In the genomic region with DNA sequence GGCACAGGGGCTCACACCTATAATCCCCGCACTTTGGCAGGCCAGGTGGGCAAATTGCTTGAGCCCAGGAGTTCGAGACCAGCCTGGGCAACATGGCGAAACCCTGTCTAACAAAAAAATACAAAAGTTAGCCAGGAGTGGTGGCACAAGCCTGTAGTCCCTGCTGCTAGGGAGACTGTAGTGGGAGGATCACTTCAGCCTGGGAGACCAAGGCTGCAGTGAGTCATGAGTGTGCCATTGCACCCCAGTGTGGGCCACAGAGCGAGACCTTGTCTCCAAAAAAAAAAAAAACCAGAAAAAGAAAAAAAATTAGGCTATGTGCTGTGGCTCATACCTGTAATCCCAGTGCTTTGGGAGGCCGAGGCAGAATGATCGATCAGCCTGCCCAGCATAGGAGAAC, we compare ENCODE assay signal across 14 cellular contexts. TPM values are rescaled to one million over a fixed set of nuclear protein-coding genes. Genes with fewer than 3 reads are reported as not detected.
DNase-seq lines count a peak whose midpoint lies in the region; ATAC-seq and TF ChIP-seq lines count a peak whose summit lies in the region.
"Had no signal": no experiment of that assay in that cellular context is flagged by ENCODE, and none has a peak within 500 bp of the region (broad histone marks: within the 10 kb centered on the region; RNA-seq: fewer than 3 reads in every experiment).

No MANE protein-coding gene starts in this region.

- H2BK120ac ChIP-seq in mesenchymal stem cell (ENCODE audit: low read depth, low read length) = no peak overlapping the region

- no peak overlapping the region for H4K8ac ChIP-seq in mesenchymal stem cell (ENCODE audit: low read length)

- no peaks in the 10 kb centered on the region for H3K9me3 Mint-ChIP-seq in GM23338
- H3K9me3 Mint-ChIP-seq: CD4-positive, CD25-positive, alpha-beta regulatory T cell; HFFc6 had no signal

- no peak overlapping the region for H3K14ac ChIP-seq in mesenchymal stem cell (ENCODE audit: low read length in 2 of 2)

- in situ Hi-C loops in ACHN (cut with HindIII; ENCODE audit: low pct_ligation_motif_present, low pct_unique_long_range_greater_than_20kb, low sequenced_read_pairs) = no loop called here

- H3K4ac ChIP-seq in mesenchymal stem cell (ENCODE audit: low read depth in 1 of 2, low read length in 2 of 2) = no peak overlapping the region

- no peak overlapping the region for H3K23ac ChIP-seq in mesenchymal stem cell (ENCODE audit: low read length in 2 of 2)

- H2BK12ac ChIP-seq in mesenchymal stem cell (ENCODE audit: low read length in 2 of 2) = no peak overlapping the region

- no peaks in the 10 kb centered on the region for H3K9me2 ChIP-seq in GM23338 (ENCODE audit: insufficient read depth)

- H3K9ac ChIP-seq in mesenchymal stem cell (ENCODE audit: low read length) = no peak overlapping the region
- H3K9ac ChIP-seq: BLaER1 treated with 17β-estradiol and CSF1 and Interleukin-3, amounts not matched to agents 10 nM and 100 nM had no signal

- TF ChIP-seq CTCF in GM23338 (conservative IDR thresholded peaks at IDR 0.05; ENCODE audit: low read depth in 2 of 2) = no peak

- H4K91ac ChIP-seq in mesenchymal stem cell (ENCODE audit: low read length) = no peak overlapping the region

- H3K18ac ChIP-seq in mesenchymal stem cell (ENCODE audit: low read depth in 1 of 2, low read length in 2 of 2) = no peak overlapping the region

- H3K27ac ChIP-seq in GM23338 (ENCODE audit: low read depth) = no peak overlapping the region; the same call in 1 of the 2 replicates
- H3K27ac ChIP-seq in mesenchymal stem cell (ENCODE audit: low read length, poor library complexity, severe bottlenecking) = no peak overlapping the region
- H3K27ac ChIP-seq: BLaER1 treated with 17β-estradiol and CSF1 and Interleukin-3, amounts not matched to agents 10 nM and 100 nM; HL-60 had no signal

- H3K4me1 Mint-ChIP-seq in GM23338 = no peaks in the 10 kb centered on the region
- H3K4me1 Mint-ChIP-seq in T-helper 17 cell = peaks cover 6% of the 10 kb centered on the region

- H4K20me1 ChIP-seq in GM23338 (replicated peaks; ENCODE audit: insufficient read depth) = no peaks in the 10 kb centered on the region

- H3K4me3 ChIP-seq in GM23338 (no peak overlapping the region), mesenchymal stem cell (ENCODE audit: insufficient read depth in 1 of 2, low read depth in 1 of 2, low read length in 2 of 2) (no peak overlapping the region)
- H3K4me3 ChIP-seq: BLaER1 treated with 17β-estradiol and CSF1 and Interleukin-3, amounts not matched to agents 10 nM and 100 nM; HAP-1 had no signal

- ATAC-seq in GM23338 = 0 out of 3 replicates have a peak, but pooled peaks have one; percentile 38
- ATAC-seq in T-helper 17 cell = no peak
- ATAC-seq in HG02642 (IDR thresholded peaks at IDR 0.05; ENCODE audit: poor library complexity, unreplicated experiment) = no peak

- H3F3A ChIP-seq in GM23338 (replicated peaks; ENCODE audit: low read depth) = no peaks in the 10 kb centered on the region

- peak; percentile 8 for DNase-seq in ACHN
- DNase-seq in GM23338 (ENCODE audit: low spot score) = no peak
- DNase-seq in T-helper 17 cell = no peak
- peak; percentile 2 for DNase-seq in iris pigment epithelial cell (ENCODE audit: low read depth)
- DNase-seq in mesenchymal stem cell = no peak
- DNase-seq in NCI-H446 treated with DMSO at 0.1 percent for 48 hours (lab: John Stamatoyannopoulos, UW) = no peak
- DNase-seq: 8988T; CD4-positive, CD25-positive, alpha-beta regulatory T cell; DMS53; HFFc6 had no signal

- no peak overlapping the region for H3K27ac Mint-ChIP-seq in GM23338
- H3K27ac Mint-ChIP-seq in T-helper 17 cell = peak overlapping the region; percentile 21
- H3K27ac Mint-ChIP-seq: CD4-positive, CD25-positive, alpha-beta regulatory T cell; HFFc6 had no signal

- H3K79me1 ChIP-seq in mesenchymal stem cell (replicated peaks; ENCODE audit: low read length, poor library complexity, severe bottlenecking) = peaks cover 3% of the 10 kb centered on the region

- H3K27me3 Mint-ChIP-seq in GM23338 (ENCODE audit: insufficient read depth, low read depth, poor library complexity) = peaks cover 2% of the 10 kb centered on the region
- H3K27me3 Mint-ChIP-seq in T-helper 17 cell = no peaks in the 10 kb centered on the region
- H3K27me3 Mint-ChIP-seq: CD4-positive, CD25-positive, alpha-beta regulatory T cell had no signal

- H2AK5ac ChIP-seq in mesenchymal stem cell (ENCODE audit: low read length, severe bottlenecking) = no peak overlapping the region

- H2BK5ac ChIP-seq in mesenchymal stem cell (ENCODE audit: low read depth, low read length, poor library complexity, severe bottlenecking) = no peak overlapping the region

- H3K4me3 Mint-ChIP-seq in GM23338 (no peak overlapping the region), T-helper 17 cell (no peak overlapping the region)
- H3K4me3 Mint-ChIP-seq: CD4-positive, CD25-positive, alpha-beta regulatory T cell; HFFc6 had no signal

- H3K4me1 ChIP-seq in GM23338 (ENCODE audit: insufficient read depth) (no peaks in the 10 kb centered on the region), mesenchymal stem cell (ENCODE audit: control insufficient read depth, insufficient read depth, low read depth, low read length) (peaks cover 3% of the 10 kb centered on the region)
- H3K4me1 ChIP-seq: BLaER1 treated with 17β-estradiol and CSF1 and Interleukin-3, amounts not matched to agents 10 nM and 100 nM; HAP-1 had no signal

- H3K9me3 ChIP-seq in T-helper 17 cell (ENCODE audit: control insufficient read depth, low read length, poor library complexity, severe bottlenecking) = no peaks in the 10 kb centered on the region
- H3K9me3 ChIP-seq in mesenchymal stem cell (ENCODE audit: control insufficient read depth, low read length) = no peaks in the 10 kb centered on the region
- H3K9me3 ChIP-seq: BLaER1 treated with 17β-estradiol and CSF1 and Interleukin-3, amounts not matched to agents 10 nM and 100 nM; HAP-1 had no signal

- no peak overlapping the region for H2AFZ ChIP-seq in GM23338
- H2AFZ ChIP-seq in mesenchymal stem cell (ENCODE audit: low read depth, low read length) = no peak overlapping the region

- H3K36me3 ChIP-seq in GM23338 (ENCODE audit: insufficient read depth) = peaks cover 19% of the 10 kb centered on the region; the same call in 1 of the 2 replicates
- peaks cover 10 to 78% of the 10 kb centered on the region in 2 experiments for H3K36me3 ChIP-seq in mesenchymal stem cell (ENCODE audit: control insufficient read depth in 1 of 2, insufficient read depth in 2 of 2, low read depth in 1 of 2, low read length in 2 of 2)

- WGBS in mesenchymal stem cell = 100% methylated on average over 6 of the region's 6 CpGs

- peaks cover 28% of the 10 kb centered on the region; the same call in 2 of the 3 replicates for H3K36me3 Mint-ChIP-seq in GM23338 (ENCODE audit: low read depth)
- H3K36me3 Mint-ChIP-seq in T-helper 17 cell (ENCODE audit: low read depth) = peaks cover 6% of the 10 kb centered on the region

- H3K4me2 ChIP-seq in GM23338 = no peak overlapping the region
- no peak overlapping the region for H3K4me2 ChIP-seq in mesenchymal stem cell (ENCODE audit: low read length, poor library complexity, severe bottlenecking)
- H3K4me2 ChIP-seq: BLaER1 treated with 17β-estradiol and CSF1 and Interleukin-3, amounts not matched to agents 10 nM and 100 nM had no signal

- no peaks in the 10 kb centered on the region for H3K79me2 ChIP-seq in GM23338 (replicated peaks; ENCODE audit: insufficient read depth)

- no peaks in the 10 kb centered on the region for H3K27me3 ChIP-seq in GM23338 (ENCODE audit: insufficient read depth)
- H3K27me3 ChIP-seq in mesenchymal stem cell (ENCODE audit: control insufficient read depth in 1 of 2, insufficient read depth in 1 of 2, low read length in 2 of 2) = no peaks in the 10 kb centered on the region
- H3K27me3 ChIP-seq: BLaER1 treated with 17β-estradiol and CSF1 and Interleukin-3, amounts not matched to agents 10 nM and 100 nM had no signal

- no peak overlapping the region for H2BK15ac ChIP-seq in mesenchymal stem cell (ENCODE audit: low read depth, poor library complexity, severe bottlenecking)

TF ChIP-seq in GM23338, 12 proteins besides CTCF, POLR2A, EP300 and RAD21 (continues in another document):
- no peak for TF ChIP-seq EZH2phosphoT487 (IDR thresholded peaks at IDR 0.05; ENCODE audit: unreplicated experiment)
- no peak for TF ChIP-seq EZH2 (IDR thresholded peaks at IDR 0.05; ENCODE audit: low read depth, unreplicated experiment)
- no peak for TF ChIP-seq ZNF331 (CRISPR knock-in tag; IDR thresholded peaks at IDR 0.05; ENCODE audit: low read depth)
- TF ChIP-seq, protein P1, sequence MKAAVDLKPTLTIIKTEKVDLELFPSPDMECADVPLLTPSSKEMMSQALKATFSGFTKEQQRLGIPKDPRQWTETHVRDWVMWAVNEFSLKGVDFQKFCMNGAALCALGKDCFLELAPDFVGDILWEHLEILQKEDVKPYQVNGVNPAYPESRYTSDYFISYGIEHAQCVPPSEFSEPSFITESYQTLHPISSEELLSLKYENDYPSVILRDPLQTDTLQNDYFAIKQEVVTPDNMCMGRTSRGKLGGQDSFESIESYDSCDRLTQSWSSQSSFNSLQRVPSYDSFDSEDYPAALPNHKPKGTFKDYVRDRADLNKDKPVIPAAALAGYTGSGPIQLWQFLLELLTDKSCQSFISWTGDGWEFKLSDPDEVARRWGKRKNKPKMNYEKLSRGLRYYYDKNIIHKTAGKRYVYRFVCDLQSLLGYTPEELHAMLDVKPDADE (IDR thresholded peaks at IDR 0.05) = no peak
- no peak for TF ChIP-seq ZNF114 (CRISPR knock-in tag; IDR thresholded peaks at IDR 0.05)

RNA-seq across cellular contexts. Expression of gene EIF4EBP3, which starts 58.5 kb away (rescaled TPM):
- 2.4 TPM in 1 of 2 replicates, not detected in the other for total RNA-seq in GM23338 (2014; rRNA removed; shearing (Covaris generic))
- 20.2 and 21.5 TPM in 2 replicates for polyA plus RNA-seq in GM23338 (2016; fragmentation: Nextera tagmentation; extraction: Ambion mirVana)
- 10 to 100 TPM in 1 of 2 donors, 1 to 10 TPM in 1; 9.1 to 14.0 TPM for total RNA-seq in T-helper 17 cell
- polyA plus RNA-seq in mesenchymal stem cell (2013, experiment 1 of 2) = 8.9 TPM
- 8.2 TPM for polyA plus RNA-seq in mesenchymal stem cell (2013, experiment 2 of 2)

Comparison
In these comparisons a context has a peak if more than half of its experiments do, and no peak if none do; other contexts are left out.
1. DNase-seq: peak in ACHN (single experiment) and iris pigment epithelial cell (single experiment); none in GM23338 (single experiment), T-helper 17 cell (0 of 3), mesenchymal stem cell (single experiment) and NCI-H446 treated with DMSO at 0.1 percent for 48 hours (single experiment).